Comparison of ENCODE assay signal across 26 cellular contexts in the genomic region with DNA sequence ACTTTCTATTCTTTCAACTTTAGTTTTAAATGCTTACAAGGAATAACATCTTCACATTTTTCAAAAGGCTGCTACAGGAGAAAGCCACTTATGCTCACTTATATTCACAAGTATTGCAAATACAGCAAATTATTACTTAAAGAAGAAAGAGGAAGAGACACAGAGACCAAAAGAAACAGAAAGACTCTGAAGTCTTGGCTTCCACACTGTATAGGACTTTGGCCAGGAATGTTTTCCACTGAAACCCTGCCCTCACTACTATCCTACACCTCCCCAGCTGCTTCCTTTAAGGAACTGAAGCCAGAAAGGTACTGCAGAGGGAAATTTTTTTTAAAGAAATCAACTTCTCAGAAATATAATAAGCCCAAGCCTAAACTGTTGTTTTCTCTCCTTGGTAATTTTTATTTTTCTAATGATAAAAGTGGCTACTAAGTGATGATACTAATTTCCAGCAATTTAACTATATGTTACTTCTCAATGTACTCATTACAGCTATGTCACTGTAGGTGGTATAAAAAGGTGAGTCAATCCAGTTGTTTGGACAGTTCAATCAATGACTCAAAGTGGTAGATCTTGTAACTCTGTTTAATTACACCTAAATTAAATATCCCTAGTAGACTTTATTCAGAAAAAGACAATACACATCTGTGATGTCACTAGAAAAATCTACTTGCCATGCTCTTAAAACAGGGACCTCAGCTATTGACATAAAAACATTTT.
"Had no signal": no experiment of that assay in that cellular context is flagged by ENCODE, and none has a peak within 500 bp of the region (broad histone marks: within the 10 kb centered on the region; RNA-seq: fewer than 3 reads in every experiment).

No MANE protein-coding gene starts in this region.

- H3K9me3 ChIP-seq: heart right ventricle, right lobe of liver, stomach, thyroid gland had no signal

- H3K27me3 ChIP-seq: esophagus squamous epithelium, heart right ventricle, neural progenitor cell, right lobe of liver, stomach, thyroid gland had no signal

- H3K4me1 ChIP-seq: esophagus squamous epithelium, heart right ventricle, neural progenitor cell, parathyroid adenoma, right lobe of liver, stomach, thyroid gland had no signal

- H3K79me2 ChIP-seq: parathyroid adenoma had no signal

- H2AFZ ChIP-seq: neural progenitor cell, parathyroid adenoma had no signal

- DNase-seq: dermis blood vessel endothelial cell; effector memory CD4-positive, alpha-beta T cell; erythroblast; esophagus squamous epithelium; foreskin melanocyte; glutamatergic neuron; heart right ventricle; hypothalamus; immature natural killer cell; islet precursor cell; kidney glomerular epithelial cell; naive thymus-derived CD4-positive, alpha-beta T cell; right lobe of liver; stimulated activated CD4-positive, alpha-beta T cell treated with anti-CD3 and anti-CD28 coated beads, Interleukin-12 subunit alpha, Interleukin-12 subunit beta, amount 100 ng/mL, for 4 hours; stimulated activated CD4-positive, alpha-beta T cell treated with anti-CD3 and anti-CD28 coated beads, Interleukin-1b, Interleukin-23, amount 100 ng/mL, for 48 hours; stimulated activated CD4-positive, alpha-beta T cell treated with anti-CD3 and anti-CD28 coated beads, Interleukin-4, amount 100 ng/mL, for 24 hours; stimulated activated naive CD4-positive, alpha-beta T cell treated with Interleukin-2 at 50 U/mL for 16 hours; stomach; thyroid gland; trophoblast cell had no signal

- H3K27ac ChIP-seq: coronary artery, esophagus squamous epithelium, heart right ventricle, neural progenitor cell, parathyroid adenoma, right lobe of liver, stomach, thyroid gland had no signal

- H3K36me3 ChIP-seq: esophagus squamous epithelium, heart right ventricle, neural progenitor cell, right lobe of liver, stomach, thyroid gland had no signal

- H3K4me3 ChIP-seq: coronary artery, esophagus squamous epithelium, heart right ventricle, lung, neural progenitor cell, right lobe of liver, smooth muscle cell, stomach, thyroid gland had no signal

- ATAC-seq: heart right ventricle; naive thymus-derived CD4-positive, alpha-beta T cell; stimulated activated effector memory CD8-positive, alpha-beta T cell treated with anti-CD3 and anti-CD28 coated beads, Interleukin-12 subunit alpha, Interleukin-12 subunit beta, amount 100 ng/mL, for 72 hours had no signal

- H3K4me2 ChIP-seq: neural progenitor cell, smooth muscle cell had no signal
